In the genomic region with DNA sequence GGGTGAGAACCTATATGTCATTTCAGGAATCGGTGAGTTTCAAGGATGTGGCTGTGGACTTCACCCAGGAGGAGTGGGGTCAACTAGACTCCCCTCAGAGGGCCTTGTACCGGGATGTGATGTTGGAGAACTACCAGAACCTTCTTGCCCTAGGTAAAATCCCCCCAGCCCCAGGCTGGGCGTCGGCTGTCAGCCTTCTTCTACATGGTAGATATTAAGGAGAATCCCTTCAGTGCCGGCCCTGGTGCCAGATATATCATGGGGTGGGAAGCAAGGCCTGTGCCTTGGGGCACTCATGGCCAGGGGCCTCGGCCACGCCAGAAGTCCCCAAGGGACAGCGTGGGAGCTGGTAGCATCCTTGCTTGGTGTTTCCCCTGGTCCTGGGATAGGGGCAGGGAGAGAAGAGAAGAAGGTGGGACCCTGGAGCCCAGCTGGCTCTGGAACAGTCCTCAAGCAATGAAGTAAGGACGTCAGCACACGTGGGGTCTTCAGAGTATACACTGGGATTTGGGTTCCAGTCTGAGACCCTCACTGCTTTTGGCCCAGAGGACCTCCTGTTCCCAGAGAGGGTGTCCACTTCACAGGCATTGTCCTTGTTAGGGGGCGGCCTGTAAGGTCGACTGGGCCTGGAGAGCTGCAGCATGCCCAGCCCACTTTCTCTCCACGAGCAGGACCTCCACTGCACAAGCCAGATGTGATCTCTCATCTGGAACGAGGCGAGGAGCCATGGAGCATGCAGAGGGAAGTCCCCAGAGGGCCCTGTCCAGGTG, we compare ENCODE assay signal across 13 cellular contexts. TPM values are rescaled to one million over a fixed set of nuclear protein-coding genes. Genes with fewer than 3 reads are reported as not detected.
DNase-seq lines count a peak whose midpoint lies in the region; ATAC-seq, FAIRE-seq and TF ChIP-seq lines count a peak whose summit lies in the region.
"Had no signal": no experiment of that assay in that cellular context is flagged by ENCODE, and none has a peak within 500 bp of the region (broad histone marks: within the 10 kb centered on the region; RNA-seq: fewer than 3 reads in every experiment).

No MANE protein-coding gene starts in this region.

- H3K27ac Mint-ChIP-seq in CD4-positive, alpha-beta T cell = no peak overlapping the region
- H3K27ac Mint-ChIP-seq: GM23338, H9 had no signal

- POLR2A ChIA-PET in CD4-positive, alpha-beta T cell (lab: Charles Lee) = no interaction called here

- no peak overlapping the region for H3K4me3 ChIP-seq in H7 (ENCODE audit: insufficient read depth, low read depth, low read length)
- no peak overlapping the region for H3K4me3 ChIP-seq in pancreas
- H3K4me3 ChIP-seq: GM23338 had no signal

- peaks cover 26% of the 10 kb centered on the region for H3K4me1 Mint-ChIP-seq in CD4-positive, alpha-beta T cell (ENCODE audit: low read depth)

- no peaks in the 10 kb centered on the region for H3K27me3 Mint-ChIP-seq in CD4-positive, alpha-beta T cell

- H3K27me3 ChIP-seq in H7 (ENCODE audit: control insufficient read depth, insufficient read depth, low read length) = no peaks in the 10 kb centered on the region
- no peaks in the 10 kb centered on the region for H3K27me3 ChIP-seq in CD4-positive, alpha-beta T cell (ENCODE audit: control insufficient read depth, insufficient read depth, low read length)
- no peaks in the 10 kb centered on the region for H3K27me3 ChIP-seq in pancreas
- H3K27me3 ChIP-seq: BE2C had no signal

- H3K9me3 ChIP-seq in CD4-positive, alpha-beta T cell (ENCODE audit: control insufficient read depth, low read length) = no peaks in the 10 kb centered on the region
- H3K9me3 ChIP-seq in pancreas = no peaks in the 10 kb centered on the region
- H3K9me3 ChIP-seq: BE2C had no signal

- no peak overlapping the region for H3K4me3 Mint-ChIP-seq in CD4-positive, alpha-beta T cell
- H3K4me3 Mint-ChIP-seq: GM23338, H9 had no signal

- DNase-seq in H7 = peak; percentile 30
- peak; percentile 2 for DNase-seq in islet precursor cell
- DNase-seq in mesenteric fat pad (ENCODE audit: low spot score) = peak; percentile 37
- peak; percentile 35 for DNase-seq in ureter (ENCODE audit: low spot score)
- DNase-seq in CD4-positive, alpha-beta T cell = no peak
- DNase-seq in pancreas = no peak
- DNase-seq: BE2C, DMS53, GF-D8, H9 had no signal

- no peaks in the 10 kb centered on the region for H3K9me3 Mint-ChIP-seq in CD4-positive, alpha-beta T cell
- H3K9me3 Mint-ChIP-seq: H9 had no signal

- intact Hi-C loops in CD4-positive, alpha-beta T cell (cut with DNase I, micrococcal nuclease) = no loop called here
- intact Hi-C loops in pancreas (cut with DNase I) = no loop called here

- no peak overlapping the region for H3K27ac ChIP-seq in CD4-positive, alpha-beta T cell (ENCODE audit: low read depth, low read length)
- no peak overlapping the region for H3K27ac ChIP-seq in pancreas

- H3K4me1 ChIP-seq in pancreas = peaks cover 0 to 9% (median 7%) of the 10 kb centered on the region in 3 donors
- H3K4me1 ChIP-seq: BE2C had no signal

- TF ChIP-seq CTCF in CD4-positive, alpha-beta T cell (IDR thresholded peaks at IDR 0.05) = no peak
- TF ChIP-seq CTCF in pancreas (IDR thresholded peaks at IDR 0.05) = no peak

- CTCF ChIA-PET in CD4-positive, alpha-beta T cell (lab: Charles Lee) = no interaction called here

- FAIRE-seq in pancreas (lab: Jason Lieb, UNC) = no peak
- FAIRE-seq: A204.1 had no signal

- ATAC-seq in CD4-positive, alpha-beta T cell (ENCODE audit: poor library complexity) = no peak
- ATAC-seq in GM18520 (IDR thresholded peaks at IDR 0.05; ENCODE audit: unreplicated experiment) (no peak), pancreas (no peak)
- ATAC-seq: GM23338 had no signal

- H3K36me3 ChIP-seq in H7 (replicated peaks; ENCODE audit: control insufficient read depth, insufficient read depth, low read length) (peaks cover 15% of the 10 kb centered on the region), pancreas (peaks cover 0 to 6% (median 0%) of the 10 kb centered on the region in 3 donors)

- WGBS in pancreas, 2 donors = 91 to 93% methylated on average over 15 of the region's 15 CpGs

- H3K36me3 Mint-ChIP-seq in CD4-positive, alpha-beta T cell (ENCODE audit: low read depth) = peaks cover 33% of the 10 kb centered on the region

RNA-seq across cellular contexts. Expression of a gene that starts 6.8 kb away (rescaled TPM):
- 67.5 and 69.6 TPM in 2 replicates for total RNA-seq in H7 (2014; rRNA removed; shearing (Covaris generic))
- total RNA-seq in mesenteric fat pad (5.2 TPM), ureter (9.0 TPM), pancreas (1 to 10 TPM; 5.0 to 9.1 (median 6.4) TPM)
- 1 to 10 TPM; 1.7 to 2.3 TPM for total RNA-seq in CD4-positive, alpha-beta T cell
- polyA plus RNA-seq in pancreas = 1 to 10 TPM; 5.2 to 5.4 TPM

RNA-seq across cellular contexts. Expression of a gene that starts 36.8 kb away (rescaled TPM):
- total RNA-seq in H7 (2014; rRNA removed; shearing (Covaris generic)) = 11.5 and 15.0 TPM in 2 replicates
- total RNA-seq in mesenteric fat pad (21.1 TPM), ureter (11.0 TPM), pancreas (1 to 10 TPM; 1.1 to 5.2 (median 1.8) TPM)
- 1 to 10 TPM; 2.5 to 3.1 TPM for total RNA-seq in CD4-positive, alpha-beta T cell
- 1 to 10 TPM; 1.2 TPM for polyA plus RNA-seq in pancreas

Comparison
In these comparisons a context has a peak if more than half of its experiments do, and no peak if none do; other contexts are left out.
1. DNase-seq: peak in H7 (single experiment), islet precursor cell (single experiment), mesenteric fat pad (single experiment) and ureter (single experiment); none in CD4-positive, alpha-beta T cell (0 of 10) and pancreas (0 of 6).